Comparison of ENCODE assay signal across 29 cellular contexts in the genomic region with DNA sequence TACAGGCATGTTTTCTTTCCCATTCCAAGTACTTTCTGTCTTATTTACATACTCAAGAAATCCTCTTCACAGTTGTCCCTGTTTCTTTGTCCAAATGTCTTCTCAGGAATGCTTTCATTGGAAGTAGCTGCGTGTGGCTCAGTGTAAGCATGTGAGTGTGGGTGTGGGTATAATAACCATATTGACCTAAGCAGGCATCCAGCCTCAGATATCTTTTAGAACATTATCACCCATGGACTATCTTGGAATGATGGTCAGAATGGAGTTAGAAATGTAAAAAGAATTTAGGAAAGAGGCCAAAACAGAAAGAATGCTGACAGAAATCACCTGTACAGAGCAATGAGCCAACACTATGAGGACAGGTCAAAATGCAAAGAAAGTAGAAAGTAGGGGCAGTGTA. TPM values are rescaled to one million over a fixed set of nuclear protein-coding genes. Genes with fewer than 3 reads are reported as not detected.
"Had no signal": no experiment of that assay in that cellular context is flagged by ENCODE, and none has a peak within 500 bp of the region (broad histone marks: within the 10 kb centered on the region; RNA-seq: fewer than 3 reads in every experiment).

No MANE protein-coding gene starts in this region.

- H3K27me3 Mint-ChIP-seq: activated naive CD4-positive, alpha-beta T cell treated with anti-CD3 and anti-CD28 coated beads, Interleukin-2, amount 10 ng/mL, durations not matched to agents 7 days and 5 days; activated T-cell treated with anti-CD3 and anti-CD28 coated beads, Interleukin-2, amount 50 U/mL, for 24 hours; central memory CD8-positive, alpha-beta T cell had no signal

- H3K27ac ChIP-seq: ascending aorta, brain microvascular endothelial cell, epithelial cell of prostate, VCaP had no signal

- H3K36me3 Mint-ChIP-seq: WTC11 had no signal

- H3K4me1 ChIP-seq: ascending aorta had no signal

- H3K27ac Mint-ChIP-seq: activated CD4-positive, alpha-beta memory T cell treated with anti-CD3 and anti-CD28 coated beads, Interleukin-2, amount 10 ng/mL, durations not matched to agents 7 days and 5 days; activated CD4-positive, alpha-beta T cell treated with anti-CD3 and anti-CD28 coated beads, Interleukin-2, amount 10 ng/mL, durations not matched to agents 7 days and 5 days; activated naive CD4-positive, alpha-beta T cell treated with anti-CD3 and anti-CD28 coated beads, Interleukin-2, amount 10 ng/mL, durations not matched to agents 7 days and 5 days; activated naive CD4-positive, alpha-beta T cell treated with anti-CD3 and anti-CD28 coated beads, Interleukin-2, amount 50 U/mL, for 72 hours; activated naive CD8-positive, alpha-beta T cell treated with anti-CD3 and anti-CD28 coated beads, Interleukin-2, amount 10 ng/mL, durations not matched to agents 7 days and 5 days; activated T-cell treated with anti-CD3 and anti-CD28 coated beads, Interleukin-2, amount 50 U/mL, for 24 hours; activated T-cell treated with anti-CD3 and anti-CD28 coated beads, Interleukin-2, amount 50 U/mL, for 72 hours; WTC11 had no signal

- DNase-seq: activated CD4-positive, alpha-beta memory T cell treated with anti-CD3 and anti-CD28 coated beads, Interleukin-2, amount 10 ng/mL, durations not matched to agents 7 days and 5 days; activated CD4-positive, alpha-beta T cell treated with anti-CD3 and anti-CD28 coated beads for 1 hour; activated CD4-positive, alpha-beta T cell treated with anti-CD3 and anti-CD28 coated beads for 4 hours; activated CD4-positive, alpha-beta T cell treated with anti-CD3 and anti-CD28 coated beads, Interleukin-2, amount 10 ng/mL, durations not matched to agents 7 days and 5 days; activated CD4-positive, alpha-beta T cell treated with anti-CD3 and anti-CD28 coated beads, Interleukin-2, amount 50 U/mL, for 4 hours; activated CD8-positive, alpha-beta memory T cell treated with anti-CD3 and anti-CD28 coated beads, Interleukin-2, amount 50 U/mL, for 48 hours; activated gamma-delta T cell; activated naive CD4-positive, alpha-beta T cell; activated naive CD4-positive, alpha-beta T cell treated with anti-CD3 and anti-CD28 coated beads, Interleukin-2, amount 10 ng/mL, durations not matched to agents 7 days and 5 days; activated naive CD8-positive, alpha-beta T cell treated with anti-CD3 and anti-CD28 coated beads, Interleukin-2, amount 10 ng/mL, durations not matched to agents 7 days and 5 days; activated T-cell treated with anti-CD3 and anti-CD28 coated beads for 4 hours; activated T-cell treated with anti-CD3 and anti-CD28 coated beads, Interleukin-2, amount 50 U/mL, for 24 hours; activated T-cell treated with anti-CD3 and anti-CD28 coated beads, Interleukin-2, amount 50 U/mL, for 72 hours; brain microvascular endothelial cell; cortex of kidney; effector CD8-positive, alpha-beta T cell; foreskin fibroblast; glutamatergic neuron; T-helper 2 cell had no signal

- H3K36me3 ChIP-seq: ascending aorta, brain microvascular endothelial cell had no signal

- H3K27me3 ChIP-seq: ascending aorta, brain microvascular endothelial cell had no signal

- H3K4me1 Mint-ChIP-seq: WTC11 had no signal

- H3K4me3 Mint-ChIP-seq: activated CD4-positive, alpha-beta memory T cell treated with anti-CD3 and anti-CD28 coated beads, Interleukin-2, amount 10 ng/mL, durations not matched to agents 7 days and 5 days; activated CD4-positive, alpha-beta T cell treated with anti-CD3 and anti-CD28 coated beads, Interleukin-2, amount 10 ng/mL, durations not matched to agents 7 days and 5 days; activated naive CD4-positive, alpha-beta T cell treated with anti-CD3 and anti-CD28 coated beads, Interleukin-2, amount 10 ng/mL, durations not matched to agents 7 days and 5 days; activated naive CD8-positive, alpha-beta T cell treated with anti-CD3 and anti-CD28 coated beads, Interleukin-2, amount 10 ng/mL, durations not matched to agents 7 days and 5 days; activated T-cell treated with anti-CD3 and anti-CD28 coated beads, Interleukin-2, amount 50 U/mL, for 24 hours; activated T-cell treated with anti-CD3 and anti-CD28 coated beads, Interleukin-2, amount 50 U/mL, for 72 hours; central memory CD8-positive, alpha-beta T cell; WTC11 had no signal

- H3K4me3 ChIP-seq: ascending aorta had no signal

- H3K9me3 ChIP-seq: ascending aorta had no signal

RNA-seq across cellular contexts. Expression of gene VNN2, which starts 16.4 kb away (rescaled TPM):
- total RNA-seq: bronchial epithelial cell, dermis microvascular lymphatic vessel endothelial cell, endothelial cell of umbilical vein, WTC11 had no signal

RNA-seq across cellular contexts. Expression of gene VNN1, which starts 27.4 kb away (rescaled TPM):
- total RNA-seq: activated CD4-positive, alpha-beta memory T cell treated with anti-CD3 and anti-CD28 coated beads, Interleukin-2, amount 10 ng/mL, durations not matched to agents 7 days and 5 days; activated CD4-positive, alpha-beta T cell treated with anti-CD3 and anti-CD28 coated beads, Interleukin-2, amount 10 ng/mL, durations not matched to agents 7 days and 5 days; activated naive CD4-positive, alpha-beta T cell treated with anti-CD3 and anti-CD28 coated beads, Interleukin-2, amount 50 U/mL, for 72 hours; activated naive CD8-positive, alpha-beta T cell treated with anti-CD3 and anti-CD28 coated beads, Interleukin-2, amount 10 ng/mL, durations not matched to agents 7 days and 5 days; activated T-cell treated with anti-CD3 and anti-CD28 coated beads, Interleukin-2, amount 50 U/mL, for 72 hours; ascending aorta; bronchial epithelial cell; endothelial cell of umbilical vein; T-helper 1 cell treated with Interleukin-12 subunit alpha and Interleukin-12 subunit beta and Interleukin-4 antibody, amounts not matched to agents 30 ng/mL and 1 ng/mL, for 36 hours had no signal
